In genomic region chr7:107743567-107744344, GRCh38 we compare ENCODE assay signal across 8 cellular contexts. TPM values are rescaled to one million over a fixed set of nuclear protein-coding genes. Genes with fewer than 3 reads are reported as not detected.
DNase-seq lines count a peak whose midpoint lies in the region; TF ChIP-seq lines count a peak whose summit lies in the region.

Gene CBLL1, plus strand, starts transcription at chr7:107744142. Its CDS starts 22 bp downstream, at chr7:107744164.

- no peaks in the 10 kb centered on the region for H3K9me2 ChIP-seq in neural cell (ENCODE audit: insufficient read depth, low read length)

- TF ChIP-seq RAD21 in neural cell (conservative IDR thresholded peaks at IDR 0.05) = peak; percentile 71

- TF ChIP-seq POLR2A in stomach (IDR thresholded peaks at IDR 0.05) = no peak

- peaks cover 9% of the 10 kb centered on the region for H3K36me3 ChIP-seq in HAP-1 (replicated peaks)
- H3K36me3 ChIP-seq in MG63 = peaks cover 13% of the 10 kb centered on the region
- no peaks in the 10 kb centered on the region for H3K36me3 ChIP-seq in neural cell (ENCODE audit: insufficient read depth, low read length)
- peaks cover 0 to 1% (median under 1%) of the 10 kb centered on the region in 4 donors for H3K36me3 ChIP-seq in stomach

- H2AFZ ChIP-seq in neural cell (ENCODE audit: low read depth, low read length) = peak within 1 kb of the TSS; percentile 92

- in situ Hi-C loops in HAP-1 (cut with MboI; ENCODE audit: low sequenced_read_pairs) = loop anchor here (10.0 to 25.0 kb wide), 3 partner anchors 131 to 556 kb away; partner anchors contain the start of gene LAMB4

- H3K27ac ChIP-seq in neural cell (ENCODE audit: low read length) (peak within 1 kb of the TSS; percentile 88), stomach (peak within 1 kb of the TSS; percentile 90 to 97 (median 93))

- H3K4me3 ChIP-seq in HAP-1 (peak within 1 kb of the TSS; percentile 78), MG63 (peak within 1 kb of the TSS; percentile 79), fibroblast of villous mesenchyme (ENCODE audit: low read depth, low read length) (peak within 1 kb of the TSS; percentile 92), neural cell (ENCODE audit: low read length) (peak within 1 kb of the TSS; percentile 84), stomach (peak within 1 kb of the TSS; percentile 66 to 98 (median 83))

- WGBS in stomach, 5 donors = 0 to 1% (median 1%) methylated on average over 39 to 56 of the region's 56 CpGs

- H3K4me1 ChIP-seq in HAP-1 = peaks cover 26% of the 10 kb centered on the region
- H3K4me1 ChIP-seq in stomach = peaks cover 26 to 50% (median 43%) of the 10 kb centered on the region in 4 donors

- no peaks in the 10 kb centered on the region for H4K20me1 ChIP-seq in neural cell (ENCODE audit: insufficient read depth)

- peak within 1 kb of the TSS; percentile 89 for H3K9ac ChIP-seq in neural cell (ENCODE audit: low read length)

- peaks cover 44% of the 10 kb centered on the region for H3K79me2 ChIP-seq in neural cell (replicated peaks; ENCODE audit: insufficient read depth, low read length)

- H3K4me2 ChIP-seq in neural cell (ENCODE audit: low read length) = peak within 1 kb of the TSS; percentile 90

- intact Hi-C loops in stomach (cut with DNase I; ENCODE audit: low total_unique reads) = loop anchor here (5.0 kb wide), 1 partner anchor 129 kb away; no protein-coding TSS in a partner anchor

- no peaks in the 10 kb centered on the region for H3F3A ChIP-seq in neural cell (ENCODE audit: insufficient read depth, low read length, poor library complexity, severe bottlenecking)

- TF ChIP-seq EP300 in neural cell (conservative IDR thresholded peaks at IDR 0.05; ENCODE audit: poor library complexity, severe bottlenecking) = peak; percentile 29
- TF ChIP-seq EP300 in stomach (IDR thresholded peaks at IDR 0.05) = no peak

- TF ChIP-seq CTCF in fibroblast of villous mesenchyme (IDR thresholded peaks at IDR 0.05; ENCODE audit: insufficient read depth, low read depth, low read length) (peak; percentile 67), neural cell (IDR thresholded peaks at IDR 0.05; ENCODE audit: poor library complexity, severe bottlenecking) (peak; percentile 92), stomach (IDR thresholded peaks at IDR 0.05) (peak in 5 of 7 experiments; percentile 44 to 79 (median 69))

- DNase-seq in GDM1 (lab: John Stamatoyannopoulos, UW) = peak; percentile 93
- peak; percentile 93 to 97 for DNase-seq in HAP-1 (ENCODE audit: low spot score in 2 of 2)
- peak; percentile 93 for DNase-seq in MG63
- DNase-seq in SHP77 treated with DMSO at 0.1 percent for 48 hours (lab: John Stamatoyannopoulos, UW) = peak; percentile 91
- peak; percentile 93 for DNase-seq in activated gamma-delta T cell (lab: John Stamatoyannopoulos, UW)
- peak; percentile 96 for DNase-seq in fibroblast of villous mesenchyme (ENCODE audit: low read depth)
- peak; percentile 96 for DNase-seq in stomach

- no peaks in the 10 kb centered on the region for H3K9me3 ChIP-seq in HAP-1
- no peaks in the 10 kb centered on the region for H3K9me3 ChIP-seq in MG63
- no peaks in the 10 kb centered on the region for H3K9me3 ChIP-seq in neural cell (ENCODE audit: low read length)
- H3K9me3 ChIP-seq in stomach = no peaks in the 10 kb centered on the region

- no peaks in the 10 kb centered on the region for H3K27me3 ChIP-seq in HAP-1 (ENCODE audit: low read depth)
- H3K27me3 ChIP-seq in MG63 = no peaks in the 10 kb centered on the region
- H3K27me3 ChIP-seq in neural cell (ENCODE audit: insufficient read depth, low read depth, low read length) = no peaks in the 10 kb centered on the region
- H3K27me3 ChIP-seq in stomach = no peaks in the 10 kb centered on the region

TF ChIP-seq in neural cell, 6 proteins besides CTCF, POLR2A, EP300 and RAD21:
- TF ChIP-seq POLR2AphosphoS5 (IDR thresholded peaks at IDR 0.05) = peak; percentile 95
- peak; percentile 90 for TF ChIP-seq MXI1 (conservative IDR thresholded peaks at IDR 0.05; ENCODE audit: poor library complexity, severe bottlenecking)
- TF ChIP-seq REST (IDR thresholded peaks at IDR 0.05; ENCODE audit: borderline replicate concordance) = peak; percentile 64
- no peak for TF ChIP-seq EZH2 (IDR thresholded peaks at IDR 0.05; ENCODE audit: borderline replicate concordance, insufficient read depth, low read length, poor library complexity, severe bottlenecking)
- TF ChIP-seq SMC3 (conservative IDR thresholded peaks at IDR 0.05; ENCODE audit: poor library complexity) = peak; percentile 89
- peak; percentile 4 for TF ChIP-seq TAF1 (IDR thresholded peaks at IDR 0.05; ENCODE audit: low read depth)

RNA-seq across cellular contexts. Expression of gene CBLL1, which starts in this region (rescaled TPM):
- total RNA-seq in MG63 (2014; rRNA removed; shearing (Covaris generic); ENCODE audit: low replicate concordance) = 13.2 and 24.7 TPM in 2 replicates
- total RNA-seq in fibroblast of villous mesenchyme (30.3 and 36.3 TPM in 2 replicates), stomach (10 to 100 TPM in 4 of 5 donors, 1 to 10 TPM in 1; 5.2 to 29.4 (median 23.7) TPM)
- polyA plus RNA-seq in neural cell (8.9 and 10.2 TPM in 2 replicates), stomach (10 to 100 TPM in 1 of 3 donors, 1 to 10 TPM in 2; 4.8 to 10.2 (median 5.7) TPM)
- 33.4 and 49.3 TPM in 2 replicates for polyA minus RNA-seq in neural cell

Comparison
In these comparisons a context has a peak if more than half of its experiments do, and no peak if none do; other contexts are left out.
1. Peak in every context shown above with its lines: DNase-seq, H3K4me3 ChIP-seq and H3K27ac ChIP-seq.